7 cellular contexts compared by ENCODE assay signal in the genomic region with DNA sequence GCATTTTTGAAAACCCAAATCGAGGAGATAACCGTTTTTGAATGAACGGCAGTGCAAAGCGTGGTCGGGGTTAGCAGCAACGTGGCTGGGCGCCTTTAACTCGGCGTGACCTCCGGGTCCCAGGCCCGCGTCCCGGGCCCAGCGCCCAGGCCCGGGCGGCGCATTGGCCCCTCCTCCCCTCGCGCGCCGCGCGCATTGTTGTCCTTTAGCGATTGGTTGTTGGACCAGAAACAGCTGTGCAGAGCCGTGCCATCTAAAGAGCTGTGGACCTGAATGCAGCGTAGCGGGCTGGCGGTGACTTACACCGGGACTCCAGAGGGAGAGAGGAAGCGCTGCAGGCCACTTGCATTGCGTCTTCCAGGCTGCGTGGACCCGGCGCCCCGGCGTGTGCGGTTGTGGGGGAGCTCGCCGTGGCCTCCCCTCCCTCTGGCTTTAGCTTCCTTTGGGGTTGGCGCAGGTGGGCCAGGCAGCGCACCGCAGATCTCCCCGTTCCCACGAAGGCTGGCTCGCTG. TPM values are rescaled to one million over a fixed set of nuclear protein-coding genes. Genes with fewer than 3 reads are reported as not detected.
DNase-seq lines count a peak whose midpoint lies in the region; ATAC-seq, FAIRE-seq and TF ChIP-seq lines count a peak whose summit lies in the region.

A gene with protein sequence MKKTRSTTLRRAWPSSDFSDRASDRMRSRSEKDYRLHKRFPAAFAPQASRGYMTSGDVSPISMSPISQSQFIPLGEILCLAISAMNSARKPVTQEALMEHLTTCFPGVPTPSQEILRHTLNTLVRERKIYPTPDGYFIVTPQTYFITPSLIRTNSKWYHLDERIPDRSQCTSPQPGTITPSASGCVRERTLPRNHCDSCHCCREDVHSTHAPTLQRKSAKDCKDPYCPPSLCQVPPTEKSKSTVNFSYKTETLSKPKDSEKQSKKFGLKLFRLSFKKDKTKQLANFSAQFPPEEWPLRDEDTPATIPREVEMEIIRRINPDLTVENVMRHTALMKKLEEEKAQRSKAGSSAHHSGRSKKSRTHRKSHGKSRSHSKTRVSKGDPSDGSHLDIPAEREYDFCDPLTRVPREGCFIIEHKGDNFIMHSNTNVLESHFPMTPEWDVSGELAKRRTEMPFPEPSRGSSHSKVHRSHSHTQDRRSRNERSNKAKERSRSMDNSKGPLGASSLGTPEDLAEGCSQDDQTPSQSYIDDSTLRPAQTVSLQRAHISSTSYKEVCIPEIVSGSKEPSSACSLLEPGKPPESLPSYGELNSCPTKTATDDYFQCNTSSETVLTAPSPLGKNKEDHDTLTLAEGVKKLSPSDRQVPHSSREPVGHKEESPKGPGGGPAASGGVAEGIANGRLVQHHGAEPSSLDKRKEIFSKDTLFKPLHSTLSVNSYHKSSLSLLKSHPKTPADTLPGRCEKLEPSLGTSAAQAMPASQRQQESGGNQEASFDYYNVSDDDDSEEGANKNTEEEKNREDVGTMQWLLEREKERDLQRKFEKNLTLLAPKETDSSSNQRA (N-terminal part only) (plus strand): TSS at position 227 of the 512 bp plus-strand sequence. CDS start 1,484 bp downstream, outside the sequence.

- peaks cover 13% of the 10 kb centered on the region for H3K79me1 ChIP-seq in trophoblast cell (ENCODE audit: low read length)

- TF ChIP-seq CTCF in hepatocyte (IDR thresholded peaks at IDR 0.05; ENCODE audit: poor library complexity) = no peak

- peak within 1 kb of the TSS; percentile 77 for H3K9ac ChIP-seq in trophoblast cell (ENCODE audit: low read length)

- H3K36me3 ChIP-seq in hepatocyte (replicated peaks; ENCODE audit: insufficient read depth, low read depth) = no peaks in the 10 kb centered on the region
- no peaks in the 10 kb centered on the region for H3K36me3 ChIP-seq in trophoblast cell (ENCODE audit: control insufficient read depth in 1 of 2, insufficient read depth in 2 of 2, low read length in 2 of 2)

- H2AFZ ChIP-seq in hepatocyte (peak within 1 kb of the TSS; percentile 58), trophoblast cell (ENCODE audit: insufficient read depth, low read length, poor library complexity) (peak within 1 kb of the TSS; percentile 62)

- H3K27ac ChIP-seq in angular gyrus (ENCODE audit: low read depth, low read length) = peak within 1 kb of the TSS; percentile 85
- H3K27ac ChIP-seq in hepatocyte = peak within 1 kb of the TSS; percentile 28
- H3K27ac ChIP-seq in trophoblast cell (ENCODE audit: low read depth, low read length) = no peak within 1 kb of the TSS

- no peak within 1 kb of the TSS for H3K18ac ChIP-seq in trophoblast cell (ENCODE audit: low read length)

- peak within 1 kb of the TSS; percentile 58 for H3K4ac ChIP-seq in trophoblast cell (ENCODE audit: low read depth, low read length)

- H4K91ac ChIP-seq in trophoblast cell (ENCODE audit: low read depth, low read length) = peak within 1 kb of the TSS; percentile 61

- peaks cover 20% of the 10 kb centered on the region for H3K27me3 ChIP-seq in hepatocyte
- no peaks in the 10 kb centered on the region for H3K27me3 ChIP-seq in trophoblast cell (ENCODE audit: insufficient read depth, low read length)

- no peak within 1 kb of the TSS for H3K23ac ChIP-seq in trophoblast cell (ENCODE audit: low read length)

- H3K14ac ChIP-seq in trophoblast cell (ENCODE audit: low read length) = peak within 1 kb of the TSS; percentile 75

- H3K9me3 ChIP-seq in hepatocyte (ENCODE audit: low read depth) (no peaks in the 10 kb centered on the region), trophoblast cell (ENCODE audit: insufficient read depth, low read depth, low read length) (peaks cover 4% of the 10 kb centered on the region)

- no peak for ATAC-seq in GM21619 (IDR thresholded peaks at IDR 0.05; ENCODE audit: unreplicated experiment)

- H2BK5ac ChIP-seq in trophoblast cell (ENCODE audit: low read depth, low read length, poor library complexity) = no peak within 1 kb of the TSS

- H3K4me2 ChIP-seq in hepatocyte (peak within 1 kb of the TSS; percentile 95), trophoblast cell (ENCODE audit: low read length) (peak within 1 kb of the TSS; percentile 99)

- peak; percentile 28 for DNase-seq in GM12891 (ENCODE audit: insufficient read length, low spot score)
- DNase-seq in NCI-H2171 treated with DMSO at 0.1 percent for 48 hours (lab: John Stamatoyannopoulos, UW) = peak; percentile 71
- peak; percentile 79 for DNase-seq in hepatocyte (ENCODE audit: low spot score)
- peak; percentile 72 to 90 for DNase-seq in trophoblast cell
- no peak for DNase-seq in mesenteric fat pad (ENCODE audit: low spot score)

- H4K20me1 ChIP-seq in hepatocyte (ENCODE audit: insufficient read depth, poor library complexity, severe bottlenecking) = no peaks in the 10 kb centered on the region

- H3K4me3 ChIP-seq in hepatocyte = peak within 1 kb of the TSS; percentile 57
- H3K4me3 ChIP-seq in trophoblast cell (ENCODE audit: low read depth, low read length) = peak within 1 kb of the TSS; percentile 95

- FAIRE-seq in GM12891 (lab: Jason Lieb, UNC) = no peak

- peak within 1 kb of the TSS; percentile 74 for H4K12ac ChIP-seq in trophoblast cell (ENCODE audit: low read depth, low read length)

- H2BK120ac ChIP-seq in trophoblast cell (ENCODE audit: insufficient read depth, low read length, poor library complexity) = no peak within 1 kb of the TSS

- no peak for TF ChIP-seq POLR2A in GM12891 (IDR thresholded peaks at IDR 0.05; ENCODE audit: low read depth, low read length)

- H2AK5ac ChIP-seq in trophoblast cell (ENCODE audit: low read length) = no peak within 1 kb of the TSS

- no peaks in the 10 kb centered on the region for H3K4me1 ChIP-seq in hepatocyte (ENCODE audit: insufficient read depth)
- peaks cover 2 to 10% of the 10 kb centered on the region in 2 experiments for H3K4me1 ChIP-seq in trophoblast cell (ENCODE audit: control insufficient read depth in 1 of 2, insufficient read depth in 2 of 2, low read length in 2 of 2)

- no peak within 1 kb of the TSS for H2BK12ac ChIP-seq in trophoblast cell (ENCODE audit: low read length)

- WGBS in hepatocyte (ENCODE audit: low lambda C conversion rate, missing lambda C conversion rate) = under 1% methylated on average over 39 of the region's 45 CpGs
- no CpG with 5 or more reads among the region's 45 CpGs for WGBS in trophoblast cell (ENCODE audit: extremely low coverage, insufficient coverage, insufficient read length)

- H3K9me2 ChIP-seq in hepatocyte (replicated peaks; ENCODE audit: insufficient read depth) = no peaks in the 10 kb centered on the region

- H3K79me2 ChIP-seq in hepatocyte (peaks cover 17% of the 10 kb centered on the region), trophoblast cell (ENCODE audit: control insufficient read depth, insufficient read depth, low read length, poor library complexity) (peaks cover 10% of the 10 kb centered on the region)

- peak within 1 kb of the TSS; percentile 74 for H4K8ac ChIP-seq in trophoblast cell (ENCODE audit: low read depth, low read length)

TF ChIP-seq in GM12891, 5 proteins besides CTCF, POLR2A, EP300 and RAD21:
- TF ChIP-seq PAX5 (IDR thresholded peaks at IDR 0.05; ENCODE audit: insufficient read depth, low read length, severe bottlenecking) = no peak
- no peak for TF ChIP-seq TAF1 (IDR thresholded peaks at IDR 0.05; ENCODE audit: low read depth, low read length)
- TF ChIP-seq POU2F2 (IDR thresholded peaks at IDR 0.05; ENCODE audit: low read depth, low read length) = no peak
- no peak for TF ChIP-seq POLR2AphosphoS5 (IDR thresholded peaks at IDR 0.05; ENCODE audit: low read depth, low read length)

RNA-seq across cellular contexts. Expression of the gene that starts here (rescaled TPM):
- 0.14 TPM for polyA plus RNA-seq in GM12891 (2012; ENCODE audit: low read depth, missing spikeins)
- 7.5 and 7.9 TPM in 2 replicates for total RNA-seq in hepatocyte
- polyA plus RNA-seq in hepatocyte = 6.3 and 9.2 TPM in 2 replicates
- polyA plus RNA-seq in trophoblast cell (2013) = 5.0 and 5.4 TPM in 2 replicates
- total RNA-seq in mesenteric fat pad = 6.2 TPM
